Comparison of ENCODE assay signal across 3 cellular contexts in genomic region chr22:21514117-21514516, GRCh38. TPM values are rescaled to one million over a fixed set of nuclear protein-coding genes. Genes with fewer than 3 reads are reported as not detected.
"Had no signal": no experiment of that assay in that cellular context is flagged by ENCODE, and none has a peak within 500 bp of the region (broad histone marks: within the 10 kb centered on the region; RNA-seq: fewer than 3 reads in every experiment).

No MANE protein-coding gene starts in this region.

RNA-seq across cellular contexts. Expression of gene RIMBP3C, which starts 37.1 kb away (rescaled TPM):
- total RNA-seq: psoas muscle, vagina had no signal
- polyA plus RNA-seq: aorta had no signal
